18 cellular contexts compared by ENCODE assay signal in genomic region chr19:3459965-3460582, GRCh38. TPM values are rescaled to one million over a fixed set of nuclear protein-coding genes. Genes with fewer than 3 reads are reported as not detected.
A peak's percentile ranks its signal among the peaks of the same experiment; 100 is the strongest.
DNase-seq lines count a peak whose midpoint lies in the region; ATAC-seq and TF ChIP-seq lines count a peak whose summit lies in the region.
"Had no signal": no experiment of that assay in that cellular context is flagged by ENCODE, and none has a peak within 500 bp of the region (broad histone marks: within the 10 kb centered on the region; RNA-seq: fewer than 3 reads in every experiment).

No MANE protein-coding gene starts in this region.

- H3K4me1 ChIP-seq in breast epithelium (peaks cover 0 to 4% of the 10 kb centered on the region in 2 donors), mammary epithelial cell (ENCODE audit: insufficient read depth, low read length) (no peaks in the 10 kb centered on the region), hepatocyte (ENCODE audit: insufficient read depth) (peaks cover 47% of the 10 kb centered on the region), prostate gland (replicated peaks) (no peaks in the 10 kb centered on the region), uterus (peaks cover 9 to 36% of the 10 kb centered on the region in 2 donors), neural progenitor cell (peaks cover 46% of the 10 kb centered on the region)

- no peak overlapping the region for H3K4me3 Mint-ChIP-seq in neural progenitor cell
- H3K4me3 Mint-ChIP-seq: CD8-positive, alpha-beta memory T cell had no signal

- in situ Hi-C loops in mammary epithelial cell (cut with MboI; ENCODE audit: low sequenced_read_pairs in 2 of 2), result no loop called here

- H4K20me1 ChIP-seq in mammary epithelial cell (ENCODE audit: insufficient read depth, low read length) (no peaks in the 10 kb centered on the region), hepatocyte (ENCODE audit: insufficient read depth, poor library complexity, severe bottlenecking) (no peaks in the 10 kb centered on the region), neural progenitor cell (ENCODE audit: low read depth) (peaks cover 12% of the 10 kb centered on the region)

- TF ChIP-seq CTCF in breast epithelium (IDR thresholded peaks at IDR 0.05) (no peak), mammary epithelial cell (conservative IDR thresholded peaks at IDR 0.05 in 1 of 2, IDR thresholded peaks at IDR 0.05 in 1 of 2; ENCODE audit: extremely low read depth in 1 of 2, insufficient read depth in 1 of 2, low read depth in 1 of 2, low read length in 2 of 2) (no peak), hepatocyte (IDR thresholded peaks at IDR 0.05; ENCODE audit: poor library complexity) (no peak), prostate gland (IDR thresholded peaks at IDR 0.05) (no peak), uterus (IDR thresholded peaks at IDR 0.05) (no peak), neural progenitor cell (IDR thresholded peaks at IDR 0.05) (no peak)

- H3K4me2 ChIP-seq in mammary epithelial cell (ENCODE audit: insufficient read depth, low read depth, low read length), result no peak overlapping the region
- no peak overlapping the region for H3K4me2 ChIP-seq in hepatocyte
- no peak overlapping the region for H3K4me2 ChIP-seq in neural progenitor cell

- 92% methylated on average over 14 of the region's 15 CpGs for WGBS in mammary epithelial cell (ENCODE audit: low coverage, missing lambda C conversion rate)
- 85% methylated on average over 15 of the region's 15 CpGs for WGBS in hepatocyte (ENCODE audit: low lambda C conversion rate, missing lambda C conversion rate)
- WGBS in prostate gland, result 73% methylated on average over 15 of the region's 15 CpGs

- dilution Hi-C loops in mammary epithelial cell (cut with HindIII; ENCODE audit: low sequenced_read_pairs), result no loop called here

- DNase-seq in breast epithelium (ENCODE audit: low spot score in 2 of 2), result no peak
- DNase-seq in mammary epithelial cell, result no peak
- no peak for DNase-seq in hepatocyte (ENCODE audit: low spot score)
- no peak for DNase-seq in prostate gland (ENCODE audit: low spot score)
- DNase-seq in uterus, result no peak
- no peak for DNase-seq in neural progenitor cell (ENCODE audit: low spot score)
- DNase-seq in middle frontal gyrus (ENCODE audit: extremely low spot score, low spot score), result no peak
- DNase-seq: 8988T; activated CD4-positive, alpha-beta T cell treated with anti-CD3 and anti-CD28 coated beads, Interleukin-2, amount 50 U/mL, for 48 hours; activated gamma-delta T cell; CD8-positive, alpha-beta memory T cell; NCI-H1694; SHP77 treated with DMSO at 0.1 percent for 48 hours; stimulated activated naive CD4-positive, alpha-beta T cell had no signal

- H3K27me3 Mint-ChIP-seq in neural progenitor cell (ENCODE audit: insufficient read depth, low read depth), result peaks cover 40% of the 10 kb centered on the region
- H3K27me3 Mint-ChIP-seq: CD8-positive, alpha-beta memory T cell had no signal

- TF ChIP-seq POLR2A in breast epithelium (IDR thresholded peaks at IDR 0.05), result no peak
- no peak for TF ChIP-seq POLR2A in prostate gland (IDR thresholded peaks at IDR 0.05)
- no peak for TF ChIP-seq POLR2A in uterus (IDR thresholded peaks at IDR 0.05)

- H3F3A ChIP-seq in neural progenitor cell (ENCODE audit: low read depth), result peaks cover 23% of the 10 kb centered on the region

- H3K9ac ChIP-seq in mammary epithelial cell (ENCODE audit: insufficient read depth, low read length), result no peak overlapping the region
- H3K9ac ChIP-seq in neural progenitor cell, result no peak overlapping the region

- H3K36me3 ChIP-seq in breast epithelium (no peaks in the 10 kb centered on the region), mammary epithelial cell (ENCODE audit: insufficient read depth, low read length) (peaks cover 6% of the 10 kb centered on the region), hepatocyte (replicated peaks; ENCODE audit: insufficient read depth, low read depth) (no peaks in the 10 kb centered on the region), prostate gland (peaks cover 0 to 13% of the 10 kb centered on the region in 2 donors), uterus (no peaks in the 10 kb centered on the region), neural progenitor cell (no peaks in the 10 kb centered on the region)

- CTCF ChIA-PET in mammary epithelial cell (lab: Charles Lee; ENCODE audit: low non-redundant PET), result no interaction called here

- no TSS peak for BruUV-seq in mammary epithelial cell (replicated peaks; lab: Mats Ljungman, UMichigan)

- peaks cover 18% of the 10 kb centered on the region for H3K4me1 Mint-ChIP-seq in neural progenitor cell

- peak overlapping the region; percentile 77 to 89 for H3K27ac ChIP-seq in breast epithelium
- no peak overlapping the region for H3K27ac ChIP-seq in mammary epithelial cell (ENCODE audit: insufficient read depth, low read depth, low read length)
- H3K27ac ChIP-seq in hepatocyte, result peak overlapping the region; percentile 67
- peak overlapping the region; percentile 74 to 79 for H3K27ac ChIP-seq in prostate gland
- H3K27ac ChIP-seq in uterus, result peak overlapping the region; percentile 91 to 98
- no peak overlapping the region for H3K27ac ChIP-seq in neural progenitor cell

- no peaks in the 10 kb centered on the region for H3K9me3 Mint-ChIP-seq in neural progenitor cell
- H3K9me3 Mint-ChIP-seq: CD8-positive, alpha-beta memory T cell had no signal

- intact Hi-C loops in breast epithelium (cut with DNase I; ENCODE audit: low total_unique reads), result loop anchor here (10.0 kb wide), 1 partner anchor 135 kb away; no protein-coding TSS in a partner anchor
- intact Hi-C loops in mammary epithelial cell (cut with micrococcal nuclease), result no loop called here
- intact Hi-C loops in prostate gland (cut with DNase I), result no loop called here
- intact Hi-C loops in uterus (cut with DNase I; ENCODE audit: low total_unique reads), result no loop called here

- H3K4me3 ChIP-seq in breast epithelium (no peak overlapping the region), mammary epithelial cell (replicated peaks in 1 of 3; ENCODE audit: insufficient read depth in 1 of 3, low read depth in 2 of 3, low read length in 3 of 3) (no peak overlapping the region), hepatocyte (no peak overlapping the region), prostate gland (no peak overlapping the region), uterus (no peak overlapping the region), neural progenitor cell (no peak overlapping the region)

- no peaks in the 10 kb centered on the region for H3K36me3 Mint-ChIP-seq in neural progenitor cell

- H3K9me3 ChIP-seq in breast epithelium (no peaks in the 10 kb centered on the region), mammary epithelial cell (replicated peaks; ENCODE audit: insufficient read depth, low read length) (no peaks in the 10 kb centered on the region), hepatocyte (ENCODE audit: low read depth) (no peaks in the 10 kb centered on the region), prostate gland (no peaks in the 10 kb centered on the region), uterus (no peaks in the 10 kb centered on the region), neural progenitor cell (ENCODE audit: low read depth) (no peaks in the 10 kb centered on the region)

- no peak overlapping the region for H3K27ac Mint-ChIP-seq in neural progenitor cell

- no peaks in the 10 kb centered on the region for H3K27me3 ChIP-seq in breast epithelium
- no peaks in the 10 kb centered on the region for H3K27me3 ChIP-seq in mammary epithelial cell (ENCODE audit: insufficient read depth, low read length)
- H3K27me3 ChIP-seq in hepatocyte, result peaks cover 17% of the 10 kb centered on the region
- H3K27me3 ChIP-seq in prostate gland (replicated peaks; ENCODE audit: insufficient read depth), result no peaks in the 10 kb centered on the region
- no peaks in the 10 kb centered on the region for H3K27me3 ChIP-seq in uterus
- peaks cover 82% of the 10 kb centered on the region for H3K27me3 ChIP-seq in neural progenitor cell

- H3K9me2 ChIP-seq in hepatocyte (replicated peaks; ENCODE audit: insufficient read depth), result no peaks in the 10 kb centered on the region

- peaks cover under 1% of the 10 kb centered on the region for H3K79me2 ChIP-seq in mammary epithelial cell (ENCODE audit: insufficient read depth, low read length)
- no peaks in the 10 kb centered on the region for H3K79me2 ChIP-seq in hepatocyte
- no peaks in the 10 kb centered on the region for H3K79me2 ChIP-seq in neural progenitor cell (ENCODE audit: low read depth)

- H2AFZ ChIP-seq in mammary epithelial cell (ENCODE audit: low read depth, low read length) (no peak overlapping the region), hepatocyte (no peak overlapping the region), neural progenitor cell (replicated peaks) (no peak overlapping the region)

- ATAC-seq in GM18520 (IDR thresholded peaks at IDR 0.05; ENCODE audit: unreplicated experiment), result no peak

RNA-seq across cellular contexts. Expression of gene SMIM24, which starts 20.3 kb away (rescaled TPM):
- 1 to 10 TPM in 2 of 3 donors, not detected in 1; 2.0 to 6.7 TPM for total RNA-seq in breast epithelium
- 1 to 10 TPM in 1 of 2 donors, not detected in 1; 2.7 TPM for total RNA-seq in mammary epithelial cell
- polyA plus RNA-seq in mammary epithelial cell, result 0.90 TPM
- not detected for polyA minus RNA-seq in mammary epithelial cell
- 81.2 and 85.5 TPM in 2 replicates for total RNA-seq in hepatocyte
- 114 and 151 TPM in 2 replicates for polyA plus RNA-seq in hepatocyte
- 1 to 10 TPM in 1 of 2 donors, under 1 TPM in 1; 0.32 to 1.6 TPM for total RNA-seq in prostate gland
- under 1 TPM in 1 of 4 donors, not detected in 3; 0.97 TPM for total RNA-seq in uterus
- 0.81 and 1.7 TPM in 2 replicates for total RNA-seq in neural progenitor cell (ENCODE audit: low replicate concordance)
- total RNA-seq: bronchial epithelial cell; CD8-positive, alpha-beta memory T cell; lung microvascular endothelial cell; posterior vena cava had no signal

RNA-seq across cellular contexts. Expression of gene SMIM44, which starts 23.2 kb away (rescaled TPM):
- total RNA-seq in breast epithelium (not detected), mammary epithelial cell (1 to 10 TPM in 1 of 2 donors, not detected in 1; 2.7 TPM), hepatocyte (not detected in 2 replicates), prostate gland (1 to 10 TPM in 1 of 2 donors, not detected in 1; 1.7 TPM), uterus (not detected), neural progenitor cell (ENCODE audit: low replicate concordance) (not detected in 2 replicates)
- polyA plus RNA-seq in mammary epithelial cell (not detected), hepatocyte (not detected in 2 replicates)
- polyA minus RNA-seq in mammary epithelial cell, result not detected
- total RNA-seq: bronchial epithelial cell; CD8-positive, alpha-beta memory T cell; lung microvascular endothelial cell; posterior vena cava had no signal
- polyA plus RNA-seq: CD8-positive, alpha-beta memory T cell had no signal

RNA-seq across cellular contexts. Expression of gene DOHH, which starts 40.4 kb away (rescaled TPM):
- total RNA-seq in breast epithelium (10 to 100 TPM; 11.6 to 13.4 (median 12.2) TPM), mammary epithelial cell (10 to 100 TPM; 11.7 to 14.7 TPM), hepatocyte (10.9 and 14.9 TPM in 2 replicates), prostate gland (10 to 100 TPM; 26.1 to 26.9 TPM), uterus (10 to 100 TPM in 1 of 4 donors, 1 to 10 TPM in 3; 1.2 to 10.4 (median 4.7) TPM), neural progenitor cell (ENCODE audit: low replicate concordance) (0.69 and 12.1 TPM in 2 replicates)
- polyA plus RNA-seq in mammary epithelial cell (11.0 TPM), hepatocyte (17.6 and 28.2 TPM in 2 replicates)
- polyA minus RNA-seq in mammary epithelial cell, result 3.4 TPM

RNA-seq across cellular contexts. Expression of gene FZR1, which starts 46.0 kb away (rescaled TPM):
- total RNA-seq in breast epithelium (10 to 100 TPM; 15.8 to 28.7 (median 26.5) TPM), mammary epithelial cell (10 to 100 TPM; 49.8 to 55.0 TPM), hepatocyte (18.1 and 32.1 TPM in 2 replicates), prostate gland (10 to 100 TPM; 32.2 to 64.9 TPM), uterus (10 to 100 TPM in 3 of 4 donors, 1 to 10 TPM in 1; 3.8 to 70.8 (median 33.0) TPM), neural progenitor cell (ENCODE audit: low replicate concordance) (16.4 and 56.1 TPM in 2 replicates)
- polyA plus RNA-seq in mammary epithelial cell (35.3 TPM), hepatocyte (51.0 and 51.9 TPM in 2 replicates)
- polyA minus RNA-seq in mammary epithelial cell, result 46.5 TPM

Comparison
In these comparisons a context has a peak if more than half of its experiments do, and no peak if none do; other contexts are left out.
1. H3K27ac ChIP-seq: peak in breast epithelium (2 of 2), hepatocyte (single experiment), prostate gland (2 of 2) and uterus (2 of 2); none in mammary epithelial cell (single experiment) and neural progenitor cell (single experiment).
2. RNA of gene SMIM24, which starts 20.3 kb away (total RNA-seq): 81.2 to 85.5 TPM in hepatocyte; 2.7 TPM in mammary epithelial cell, 2.0 to 6.7 TPM in breast epithelium, 0.81 to 1.7 TPM in neural progenitor cell, 0.32 to 1.6 TPM in prostate gland and 0.97 TPM in uterus; every median in the first group is over 10 times any median in the second.